Comparison of ENCODE assay signal across 4 cellular contexts in the genomic region with DNA sequence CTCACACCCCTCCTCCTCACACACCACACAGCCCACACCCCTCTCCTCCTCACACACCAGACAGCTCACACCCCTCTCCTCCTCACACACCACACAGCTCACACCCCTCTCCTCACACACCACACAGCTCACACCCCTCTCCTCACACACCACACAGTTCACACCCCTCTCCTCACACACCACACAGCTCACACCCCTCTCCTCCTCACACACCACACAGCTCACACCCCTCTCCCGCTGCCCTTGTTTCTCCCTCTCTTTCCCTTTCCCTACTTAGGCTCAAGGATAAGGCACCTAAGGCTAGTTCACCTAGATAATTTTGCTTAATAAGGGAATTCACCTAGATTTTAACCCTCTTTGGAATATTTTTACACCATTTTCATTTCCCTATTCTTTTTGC. TPM values are rescaled to one million over a fixed set of nuclear protein-coding genes. Genes with fewer than 3 reads are reported as not detected.
"Had no signal": no experiment of that assay in that cellular context is flagged by ENCODE, and none has a peak within 500 bp of the region (broad histone marks: within the 10 kb centered on the region; RNA-seq: fewer than 3 reads in every experiment).

No MANE protein-coding gene starts in this region.

RNA-seq across cellular contexts. Expression of a gene that starts 36.0 kb away (rescaled TPM):
- total RNA-seq: activated CD4-positive, alpha-beta memory T cell treated with anti-CD3 and anti-CD28 coated beads, Interleukin-2, amount 10 ng/mL, durations not matched to agents 7 days and 5 days; activated CD8-positive, alpha-beta memory T cell treated with anti-CD3 and anti-CD28 coated beads, Interleukin-2, amount 10 ng/mL, durations not matched to agents 7 days and 5 days; activated naive CD8-positive, alpha-beta T cell treated with anti-CD3 and anti-CD28 coated beads, Interleukin-2, amount 10 ng/mL, durations not matched to agents 7 days and 5 days; T-helper 2 cell treated with Interferon-gamma antibody and Interleukin-4, amounts not matched to agents 100 ng/mL and 5 ng/mL, for 36 hours had no signal
